8 cellular contexts compared by ENCODE assay signal in genomic region chr1:109621402-109622101, GRCh38. TPM values are rescaled to one million over a fixed set of nuclear protein-coding genes. Genes with fewer than 3 reads are reported as not detected.
DNase-seq lines count a peak whose midpoint lies in the region; ATAC-seq and TF ChIP-seq lines count a peak whose summit lies in the region.

No MANE protein-coding gene starts in this region.

- H3K9me2 ChIP-seq in Karpas-422 (replicated peaks; ENCODE audit: insufficient read depth, low read length): no peaks in the 10 kb centered on the region

- peak overlapping the region; percentile 83 for H3K9ac ChIP-seq in BLaER1
- H3K9ac ChIP-seq in Karpas-422 (ENCODE audit: low read length): peak overlapping the region; percentile 92
- peak overlapping the region; percentile 75 to 78 for H3K9ac ChIP-seq in colonic mucosa (ENCODE audit: low read depth in 2 of 2, low read length in 2 of 2)

- no peaks in the 10 kb centered on the region for H3K36me3 Mint-ChIP-seq in natural killer cell

- H3K4me3 ChIP-seq in BLaER1 (peak overlapping the region; percentile 93), Karpas-422 (ENCODE audit: low read length) (peak overlapping the region; percentile 92), colonic mucosa (peak overlapping the region; percentile 70)

- H3K4me1 Mint-ChIP-seq in natural killer cell: peaks cover 39 to 69% of the 10 kb centered on the region in 2 donors

- H3K9me3 Mint-ChIP-seq in natural killer cell: no peaks in the 10 kb centered on the region

- H3K27me3 ChIP-seq in BLaER1 (no peaks in the 10 kb centered on the region), Karpas-422 (ENCODE audit: low read length) (no peaks in the 10 kb centered on the region), colonic mucosa (no peaks in the 10 kb centered on the region)

- peak overlapping the region; percentile 99 for H3K4me3 Mint-ChIP-seq in natural killer cell

- no peak for TF ChIP-seq CTCF in colonic mucosa (IDR thresholded peaks at IDR 0.05)
- TF ChIP-seq CTCF in natural killer cell (IDR thresholded peaks at IDR 0.05): no peak
- TF ChIP-seq CTCF in omental fat pad (IDR thresholded peaks at IDR 0.05): no peak

- no peaks in the 10 kb centered on the region for H3K9me3 ChIP-seq in BLaER1
- no peaks in the 10 kb centered on the region for H3K9me3 ChIP-seq in Karpas-422 (ENCODE audit: low read length)
- H3K9me3 ChIP-seq in colonic mucosa: no peaks in the 10 kb centered on the region

- H3K36me3 ChIP-seq in BLaER1 (peaks cover 8% of the 10 kb centered on the region), Karpas-422 (ENCODE audit: insufficient read depth, low read length) (no peaks in the 10 kb centered on the region), colonic mucosa (no peaks in the 10 kb centered on the region)

- H2AFZ ChIP-seq in Karpas-422 (ENCODE audit: low read length): no peak overlapping the region

- DNase-seq in Karpas-422: no peak
- no peak for DNase-seq in colonic mucosa
- peak; percentile 24 for DNase-seq in natural killer cell
- DNase-seq in putamen (ENCODE audit: low spot score): no peak
- no peak for DNase-seq in omental fat pad (ENCODE audit: low spot score)
- no peak for DNase-seq in mesenteric fat pad (ENCODE audit: low spot score)

- H3K27ac Mint-ChIP-seq in natural killer cell: peak overlapping the region; percentile 93 to 99

- H3K27ac ChIP-seq in BLaER1: peak overlapping the region; percentile 93
- H3K27ac ChIP-seq in Karpas-422 (ENCODE audit: low read length): peak overlapping the region; percentile 93; the same call in 1 of the 2 replicates
- H3K27ac ChIP-seq in colonic mucosa: no peak overlapping the region

- H3K79me2 ChIP-seq in Karpas-422 (ENCODE audit: low read length): peaks cover 63% of the 10 kb centered on the region

- peak in 1 of 3 donors; percentile 8 for ATAC-seq in natural killer cell
- ATAC-seq in omental fat pad (ENCODE audit: low FRiP score): no peak
- no peak for ATAC-seq in HG02588 (IDR thresholded peaks at IDR 0.05; ENCODE audit: unreplicated experiment)

- H3K4me2 ChIP-seq in BLaER1: peak overlapping the region; percentile 91
- peak overlapping the region; percentile 97 for H3K4me2 ChIP-seq in Karpas-422 (ENCODE audit: low read depth, low read length, poor library complexity, severe bottlenecking)

- H3K27me3 Mint-ChIP-seq in natural killer cell (ENCODE audit: low read depth in 2 of 2): peaks cover 0 to under 1% of the 10 kb centered on the region in 2 donors

- H3K4me1 ChIP-seq in BLaER1 (peaks cover 66% of the 10 kb centered on the region), Karpas-422 (ENCODE audit: low read length) (peaks cover 73% of the 10 kb centered on the region), colonic mucosa (peaks cover 15% of the 10 kb centered on the region)

- intact Hi-C loops in colonic mucosa (cut with DNase I) (no loop called here), natural killer cell (cut with micrococcal nuclease) (loop anchor here (1.0 kb wide), 1 partner anchor 73 kb away; the partner anchor contains the start of gene GNAI3)

- H4K20me1 ChIP-seq in BLaER1 (peaks cover 55% of the 10 kb centered on the region), Karpas-422 (ENCODE audit: insufficient read depth, low read depth, low read length) (peaks cover 24% of the 10 kb centered on the region; the same call in 1 of the 2 replicates)

RNA-seq across cellular contexts. Expression of gene AMPD2, which starts 1.9 kb away (rescaled TPM):
- total RNA-seq in Karpas-422 (2014; rRNA removed; shearing (Covaris generic); ENCODE audit: low replicate concordance): 72.3 and 131 TPM in 2 replicates
- 10 to 100 TPM; 28.0 to 60.3 TPM for total RNA-seq in colonic mucosa
- total RNA-seq in natural killer cell: 100 to 1,000 TPM; 200 to 271 (median 243) TPM
- total RNA-seq in omental fat pad: 10 to 100 TPM; 33.8 to 88.1 (median 68.6) TPM
- total RNA-seq in mesenteric fat pad: 63.1 TPM

RNA-seq across cellular contexts. Expression of gene GNAT2, which starts 2.1 kb away (rescaled TPM):
- not detected in 2 replicates for total RNA-seq in Karpas-422 (2014; rRNA removed; shearing (Covaris generic); ENCODE audit: low replicate concordance)
- total RNA-seq in colonic mucosa: under 1 TPM in 1 of 2 donors, not detected in 1; 0.32 TPM
- not detected for total RNA-seq in natural killer cell
- total RNA-seq in omental fat pad: not detected
- not detected for total RNA-seq in mesenteric fat pad

RNA-seq across cellular contexts. Expression of gene GSTM4, which starts 34.3 kb away (rescaled TPM):
- total RNA-seq in Karpas-422 (2014; rRNA removed; shearing (Covaris generic); ENCODE audit: low replicate concordance): 7.7 and 10.0 TPM in 2 replicates
- total RNA-seq in colonic mucosa (10 to 100 TPM; 62.6 to 77.4 TPM), natural killer cell (10 to 100 TPM; 20.5 to 48.8 (median 47.1) TPM), omental fat pad (10 to 100 TPM; 14.7 to 29.8 (median 20.8) TPM), mesenteric fat pad (22.6 TPM)

RNA-seq across cellular contexts. Expression of gene GSTM2, which starts 46.3 kb away (rescaled TPM):
- total RNA-seq in Karpas-422 (2014; rRNA removed; shearing (Covaris generic); ENCODE audit: low replicate concordance): 6.2 and 7.3 TPM in 2 replicates
- total RNA-seq in colonic mucosa: 10 to 100 TPM; 18.5 to 20.7 TPM
- 100 to 1,000 TPM; 142 to 315 (median 205) TPM for total RNA-seq in natural killer cell
- 10 to 100 TPM; 35.3 to 74.7 (median 52.2) TPM for total RNA-seq in omental fat pad
- 51.2 TPM for total RNA-seq in mesenteric fat pad
